23 cellular contexts compared by ENCODE assay signal in genomic region chr21:46130721-46131720, GRCh38. TPM values are rescaled to one million over a fixed set of nuclear protein-coding genes. Genes with fewer than 3 reads are reported as not detected.
DNase-seq lines count a peak whose midpoint lies in the region; ATAC-seq and TF ChIP-seq lines count a peak whose summit lies in the region.
"Had no signal": no experiment of that assay in that cellular context is flagged by ENCODE, and none has a peak within 500 bp of the region (broad histone marks: within the 10 kb centered on the region; RNA-seq: fewer than 3 reads in every experiment).

No MANE protein-coding gene starts in this region.

- H3K14ac ChIP-seq in mesenchymal stem cell (ENCODE audit: low read length in 2 of 2), result no peak overlapping the region

- no peak overlapping the region for H3K27ac ChIP-seq in mesenchymal stem cell (ENCODE audit: low read length, poor library complexity, severe bottlenecking)
- peak overlapping the region; percentile 37 for H3K27ac ChIP-seq in stomach smooth muscle (ENCODE audit: low read length)
- H3K27ac ChIP-seq: brain microvascular endothelial cell had no signal

- peak overlapping the region in 1 of 2 experiments; percentile 9 for H3K18ac ChIP-seq in mesenchymal stem cell (ENCODE audit: low read depth in 1 of 2, low read length in 2 of 2)

- intact Hi-C loops in Right ventricle myocardium inferior (cut with DNase I) (no loop called here), cardiac septum (cut with DNase I) (no loop called here)

- no peak overlapping the region for H2BK15ac ChIP-seq in mesenchymal stem cell (ENCODE audit: low read depth, poor library complexity, severe bottlenecking)

- no peak overlapping the region for H3K4me2 ChIP-seq in mesenchymal stem cell (ENCODE audit: low read length, poor library complexity, severe bottlenecking)
- H3K4me2 ChIP-seq: SK-N-SH had no signal

- no peak overlapping the region for H4K8ac ChIP-seq in mesenchymal stem cell (ENCODE audit: low read length)

- peaks cover 4% of the 10 kb centered on the region for H3K9me3 Mint-ChIP-seq in glutamatergic neuron (ENCODE audit: unreplicated experiment)
- H3K9me3 Mint-ChIP-seq: T-helper 2 cell treated with Interferon-gamma antibody and Interleukin-4, amounts not matched to agents 5 μg/mL and 100 μg/mL, for 36 hours had no signal

- H3K4ac ChIP-seq in mesenchymal stem cell (ENCODE audit: low read depth in 1 of 2, low read length in 2 of 2), result no peak overlapping the region

- peaks cover 11% of the 10 kb centered on the region for H3K4me1 ChIP-seq in mesenchymal stem cell (ENCODE audit: control insufficient read depth, insufficient read depth, low read depth, low read length)
- H3K4me1 ChIP-seq in stomach smooth muscle (ENCODE audit: control insufficient read depth, insufficient read depth, low read length), result peaks cover 9% of the 10 kb centered on the region
- H3K4me1 ChIP-seq: BE2C had no signal

- H2AFZ ChIP-seq in mesenchymal stem cell (ENCODE audit: low read depth, low read length), result no peak overlapping the region

- no peaks in the 10 kb centered on the region for H3K4me1 Mint-ChIP-seq in glutamatergic neuron (ENCODE audit: low read depth, unreplicated experiment)

- H3K27me3 ChIP-seq in mesenchymal stem cell (ENCODE audit: control insufficient read depth in 1 of 2, insufficient read depth in 1 of 2, low read length in 2 of 2) (no peaks in the 10 kb centered on the region), stomach smooth muscle (ENCODE audit: control insufficient read depth in 1 of 2, insufficient read depth in 2 of 2, low read length in 2 of 2) (no peaks in the 10 kb centered on the region)
- H3K27me3 ChIP-seq: BE2C, brain microvascular endothelial cell had no signal

- H4K91ac ChIP-seq in mesenchymal stem cell (ENCODE audit: low read length), result peak overlapping the region; percentile 25

- H3K27me3 Mint-ChIP-seq in glutamatergic neuron (ENCODE audit: unreplicated experiment), result peaks cover 9% of the 10 kb centered on the region

- H3K23ac ChIP-seq in mesenchymal stem cell (ENCODE audit: low read length in 2 of 2), result no peak overlapping the region

- no peak overlapping the region for H3K4me3 ChIP-seq in mesenchymal stem cell (ENCODE audit: insufficient read depth in 1 of 2, low read depth in 1 of 2, low read length in 2 of 2)
- H3K4me3 ChIP-seq in stomach smooth muscle (ENCODE audit: low read length in 2 of 2), result no peak overlapping the region
- H3K4me3 ChIP-seq: coronary artery had no signal

- H3K9ac ChIP-seq in mesenchymal stem cell (ENCODE audit: low read length) (no peak overlapping the region), stomach smooth muscle (ENCODE audit: low read length in 2 of 2) (no peak overlapping the region)
- H3K9ac ChIP-seq: SK-N-SH had no signal

- WGBS in mesenchymal stem cell, result 91% methylated on average over 24 of the region's 24 CpGs

- DNase-seq in Right ventricle myocardium inferior (ENCODE audit: missing footprints) (peak; percentile 69), cardiac septum (ENCODE audit: low spot score) (no peak), glutamatergic neuron (peak; percentile 18), mesenchymal stem cell (peak; percentile 25), amniotic stem cell (lab: John Stamatoyannopoulos, UW) (no peak), HT-29 (ENCODE audit: low spot score) (no peak)
- DNase-seq in NK-92 treated with Interleukin-12 subunit alpha and Interleukin-12 subunit beta, amount 100 ng/mL, for 24 hours (lab: John Stamatoyannopoulos, UW), result no peak
- DNase-seq: activated CD4-positive, alpha-beta T cell treated with anti-CD3 and anti-CD28 coated beads, Interleukin-2, amount 50 U/mL, for 48 hours; activated effector memory CD4-positive, alpha-beta T cell treated with anti-CD3 and anti-CD28 coated beads, Interleukin-2, amount 50 U/mL, for 16 hours; BE2C; brain microvascular endothelial cell; COR-L47; KBM-7; MM.1S; NCI-H1417 treated with DMSO at 0.1 percent for 48 hours; NCI-H2107; NCI-H510A treated with DMSO at 0.1 percent for 48 hours; SK-N-SH; stimulated activated CD4-positive, alpha-beta T cell treated with anti-CD3 and anti-CD28 coated beads, Interleukin-15, amount 100 ng/mL, for 24 hours had no signal

- H3K36me3 Mint-ChIP-seq in glutamatergic neuron (ENCODE audit: unreplicated experiment), result no peaks in the 10 kb centered on the region

- no peak for TF ChIP-seq CTCF in glutamatergic neuron (IDR thresholded peaks at IDR 0.05; ENCODE audit: partially characterized antibody, unreplicated experiment)

- H3K4me3 Mint-ChIP-seq in glutamatergic neuron (ENCODE audit: unreplicated experiment), result no peak overlapping the region
- H3K4me3 Mint-ChIP-seq: T-helper 2 cell treated with Interferon-gamma antibody and Interleukin-4, amounts not matched to agents 5 μg/mL and 100 μg/mL, for 36 hours had no signal

- H3K36me3 ChIP-seq in mesenchymal stem cell (ENCODE audit: control insufficient read depth in 1 of 2, insufficient read depth in 2 of 2, low read depth in 1 of 2, low read length in 2 of 2), result peaks cover 63 to 64% of the 10 kb centered on the region in 2 experiments
- peaks cover 19 to 22% of the 10 kb centered on the region in 2 donors for H3K36me3 ChIP-seq in stomach smooth muscle (ENCODE audit: control insufficient read depth in 2 of 2, insufficient read depth in 2 of 2, low read length in 2 of 2)
- H3K36me3 ChIP-seq: BE2C had no signal

- H2BK12ac ChIP-seq in mesenchymal stem cell (ENCODE audit: low read length in 2 of 2), result no peak overlapping the region

- peak; percentile 17 for ATAC-seq in Right ventricle myocardium inferior

- H3K79me1 ChIP-seq in mesenchymal stem cell (replicated peaks; ENCODE audit: low read length, poor library complexity, severe bottlenecking), result peaks cover 2% of the 10 kb centered on the region

- no peak overlapping the region for H2BK120ac ChIP-seq in mesenchymal stem cell (ENCODE audit: low read depth, low read length)

- H3K27ac Mint-ChIP-seq in glutamatergic neuron (ENCODE audit: unreplicated experiment), result no peak overlapping the region
- H3K27ac Mint-ChIP-seq: T-helper 2 cell treated with Interferon-gamma antibody and Interleukin-4, amounts not matched to agents 5 μg/mL and 100 μg/mL, for 36 hours had no signal

- H2AK5ac ChIP-seq in mesenchymal stem cell (ENCODE audit: low read length, severe bottlenecking), result no peak overlapping the region

- H3K9me3 ChIP-seq in mesenchymal stem cell (ENCODE audit: control insufficient read depth, low read length) (peaks cover 3% of the 10 kb centered on the region), stomach smooth muscle (ENCODE audit: control insufficient read depth in 2 of 2, low read length in 2 of 2) (no peaks in the 10 kb centered on the region)
- H3K9me3 ChIP-seq: BE2C, SK-N-SH had no signal

- no peak overlapping the region for H2BK5ac ChIP-seq in mesenchymal stem cell (ENCODE audit: low read depth, low read length, poor library complexity, severe bottlenecking)

RNA-seq across cellular contexts. Expression of gene FTCD, which starts 24.4 kb away (rescaled TPM):
- total RNA-seq in Right ventricle myocardium inferior (1.2 TPM), cardiac septum (0.83 TPM), glutamatergic neuron (ENCODE audit: unreplicated experiment) (13.4 TPM)
- polyA plus RNA-seq in mesenchymal stem cell (2013, experiment 1 of 2), result 1.5 TPM
- polyA plus RNA-seq in mesenchymal stem cell (2013, experiment 2 of 2), result 1.8 TPM
- 0.33 TPM in 1 of 2 replicates, not detected in the other for total RNA-seq in HT-29 (2014; rRNA removed; shearing (Covaris generic))
- total RNA-seq: subcutaneous adipose tissue had no signal

RNA-seq across cellular contexts. Expression of gene COL6A2, which starts 33.1 kb away (rescaled TPM):
- total RNA-seq in Right ventricle myocardium inferior, result 254 TPM
- total RNA-seq in cardiac septum, result 157 TPM
- 55.2 TPM for total RNA-seq in glutamatergic neuron (ENCODE audit: unreplicated experiment)
- 1,409 TPM for polyA plus RNA-seq in mesenchymal stem cell (2013, experiment 1 of 2)
- polyA plus RNA-seq in mesenchymal stem cell (2013, experiment 2 of 2), result 1,389 TPM
- not detected in 2 replicates for total RNA-seq in HT-29 (2014; rRNA removed; shearing (Covaris generic))

RNA-seq across cellular contexts. Expression of gene SPATC1L, which starts 53.2 kb away (rescaled TPM):
- total RNA-seq in Right ventricle myocardium inferior, result 7.7 TPM
- 7.3 TPM for total RNA-seq in cardiac septum
- total RNA-seq in glutamatergic neuron (ENCODE audit: unreplicated experiment), result 58.7 TPM
- polyA plus RNA-seq in mesenchymal stem cell (2013, experiment 1 of 2), result 39.1 TPM
- polyA plus RNA-seq in mesenchymal stem cell (2013, experiment 2 of 2), result 40.8 TPM
- 8.3 and 12.7 TPM in 2 replicates for total RNA-seq in HT-29 (2014; rRNA removed; shearing (Covaris generic))

Comparison
In these comparisons a context has a peak if more than half of its experiments do, and no peak if none do; other contexts are left out.
1. DNase-seq: peak in Right ventricle myocardium inferior (single experiment), glutamatergic neuron (single experiment) and mesenchymal stem cell (single experiment); none in cardiac septum (single experiment), NK-92 treated with Interleukin-12 subunit alpha and Interleukin-12 subunit beta, amount 100 ng/mL, for 24 hours (single experiment), amniotic stem cell (single experiment) and HT-29 (single experiment).
2. RNA of gene COL6A2, which starts 33.1 kb away (total RNA-seq): 254 TPM in Right ventricle myocardium inferior (single experiment), 157 TPM in cardiac septum (single experiment) and 55.2 TPM in glutamatergic neuron (single experiment); not detected in HT-29; every median in the first group is over 10 times any median in the second.